15 cellular contexts compared by ENCODE assay signal in genomic region chr22:35489225-35489624, GRCh38. TPM values are rescaled to one million over a fixed set of nuclear protein-coding genes. Genes with fewer than 3 reads are reported as not detected.
A peak's percentile ranks its signal among the peaks of the same experiment; 100 is the strongest.
DNase-seq lines count a peak whose midpoint lies in the region; ATAC-seq, FAIRE-seq and TF ChIP-seq lines count a peak whose summit lies in the region.
"Had no signal": no experiment of that assay in that cellular context is flagged by ENCODE, and none has a peak within 500 bp of the region (broad histone marks: within the 10 kb centered on the region; RNA-seq: fewer than 3 reads in every experiment).

No MANE protein-coding gene starts in this region.

- peaks cover 4% of the 10 kb centered on the region for H3K4me1 ChIP-seq in keratinocyte (ENCODE audit: control insufficient read depth, extremely low read depth, insufficient read depth, low read length)
- H3K4me1 ChIP-seq in left lung, result no peaks in the 10 kb centered on the region

- dilution Hi-C loops in keratinocyte (cut with MboI; ENCODE audit: extremely low pct_ligation_motif_present, low sequenced_read_pairs), result no loop called here

- no peaks in the 10 kb centered on the region for H3K79me2 ChIP-seq in keratinocyte (ENCODE audit: control insufficient read depth, insufficient read depth, low read length)

- no peaks in the 10 kb centered on the region for H4K20me1 ChIP-seq in keratinocyte (ENCODE audit: control insufficient read depth, extremely low read depth, insufficient read depth, low read length)

- TF ChIP-seq CTCF in keratinocyte (optimal IDR thresholded peaks at IDR 0.05 in 1 of 3, IDR thresholded peaks at IDR 0.05 in 1 of 3, conservative IDR thresholded peaks at IDR 0.05 in 1 of 3; ENCODE audit: extremely low read depth in 1 of 3, insufficient read depth in 2 of 3, low read length in 3 of 3) (no peak), left lung (IDR thresholded peaks at IDR 0.05) (no peak)

- H3K27ac Mint-ChIP-seq in activated naive CD4-positive, alpha-beta T cell treated with anti-CD3 and anti-CD28 coated beads, Interleukin-2, amount 50 U/mL, for 72 hours, result no peak overlapping the region
- H3K27ac Mint-ChIP-seq: IgD-negative memory B cell had no signal

- H2AFZ ChIP-seq in keratinocyte (ENCODE audit: control insufficient read depth, low read length), result no peak overlapping the region

- no peaks in the 10 kb centered on the region for H3K9me1 ChIP-seq in keratinocyte (ENCODE audit: control insufficient read depth, extremely low read depth, insufficient read depth, low read length)

- H3K4me2 ChIP-seq in keratinocyte (ENCODE audit: control insufficient read depth, extremely low read depth, insufficient read depth, low read depth, low read length), result no peak overlapping the region

- peak; percentile 46 for FAIRE-seq in keratinocyte (lab: Jason Lieb, UNC)

- no peaks in the 10 kb centered on the region for H3K36me3 Mint-ChIP-seq in activated naive CD4-positive, alpha-beta T cell treated with anti-CD3 and anti-CD28 coated beads, Interleukin-2, amount 50 U/mL, for 72 hours
- H3K36me3 Mint-ChIP-seq: brain had no signal

- H3K27ac ChIP-seq in keratinocyte (ENCODE audit: control insufficient read depth, insufficient read depth, low read length), result no peak overlapping the region
- H3K27ac ChIP-seq in left lung, result no peak overlapping the region

- H3K9me3 Mint-ChIP-seq in activated naive CD4-positive, alpha-beta T cell treated with anti-CD3 and anti-CD28 coated beads, Interleukin-2, amount 50 U/mL, for 72 hours, result no peaks in the 10 kb centered on the region
- H3K9me3 Mint-ChIP-seq: IgD-negative memory B cell had no signal

- DNase-seq in DMS79 treated with DMSO at 0.1 percent for 48 hours (lab: John Stamatoyannopoulos, UW) (peak; percentile 54), NCI-H1436 (lab: John Stamatoyannopoulos, UW) (peak; percentile 77), NCI-H774 (lab: John Stamatoyannopoulos, UW) (peak; percentile 16), keratinocyte (ENCODE audit: low read depth, low spot score) (peak; percentile 7), T-helper 2 cell (no peak), left lung (no peak)
- DNase-seq in activated naive CD4-positive, alpha-beta T cell treated with anti-CD3 and anti-CD28 coated beads, Interleukin-2, amount 50 U/mL, for 72 hours (ENCODE audit: low spot score in 2 of 2), result no peak
- DNase-seq: activated naive CD4-positive, alpha-beta T cell treated with Interleukin-2 at 50 U/mL for 16 hours; AML-193; hypothalamus; left cardiac atrium; NCI-H1048 had no signal

- intact Hi-C loops in left lung (cut with DNase I), result no loop called here

- no peak for ATAC-seq in HG03520 (IDR thresholded peaks at IDR 0.05; ENCODE audit: unreplicated experiment)
- ATAC-seq in activated naive CD4-positive, alpha-beta T cell treated with anti-CD3 and anti-CD28 coated beads, Interleukin-2, amount 50 U/mL, for 72 hours, result no peak
- ATAC-seq in left lung, result no peak

- H3K36me3 ChIP-seq in keratinocyte (ENCODE audit: control insufficient read depth in 2 of 2, extremely low read depth in 1 of 2, insufficient read depth in 2 of 2, low read length in 2 of 2), result no peaks in the 10 kb centered on the region
- H3K36me3 ChIP-seq in left lung, result no peaks in the 10 kb centered on the region

- no peak overlapping the region for H3K4me3 ChIP-seq in keratinocyte (ENCODE audit: control insufficient read depth in 2 of 3, extremely low read depth in 1 of 3, insufficient read depth in 2 of 3, low read depth in 1 of 3, low read length in 3 of 3)
- H3K4me3 ChIP-seq in left lung, result no peak overlapping the region

- H3K9me3 ChIP-seq in keratinocyte (ENCODE audit: control insufficient read depth, low read depth, low read length) (no peaks in the 10 kb centered on the region), left lung (no peaks in the 10 kb centered on the region)

- H3K9ac ChIP-seq in keratinocyte (ENCODE audit: control insufficient read depth, extremely low read depth, insufficient read depth, low read length), result no peak overlapping the region

- H3K27me3 ChIP-seq in keratinocyte (ENCODE audit: control insufficient read depth, extremely low read depth, insufficient read depth, low read length), result peaks cover 17% of the 10 kb centered on the region
- H3K27me3 ChIP-seq in left lung, result no peaks in the 10 kb centered on the region

RNA-seq across cellular contexts. Expression of gene RASD2, which starts 51.4 kb away (rescaled TPM):
- polyA plus RNA-seq in keratinocyte, result 0.01 to 0.03 TPM in 2 of 3 replicates, not detected in the other
- polyA plus RNA-seq in keratinocyte (2011; ENCODE audit: low read depth), result not detected
- polyA plus RNA-seq in keratinocyte (2011; cell fraction: cytosol; rRNA removed), result not detected in 2 replicates
- polyA plus RNA-seq in keratinocyte (2011; cell fraction: nucleus; rRNA removed), result 0.05 TPM in 1 of 2 replicates, not detected in the other
- 0.21 TPM in 1 of 2 replicates, not detected in the other for polyA plus RNA-seq in keratinocyte (2012; ENCODE audit: low replicate concordance)
- polyA minus RNA-seq in keratinocyte, result 0.13 TPM in 1 of 3 replicates, not detected in the others
- not detected for polyA minus RNA-seq in keratinocyte (2011; cell fraction: cytosol; rRNA and poly(A)+ RNA removed)
- polyA minus RNA-seq in keratinocyte (2011; cell fraction: nucleus; rRNA and poly(A)+ RNA removed), result not detected in 2 replicates
- under 1 TPM; 0.08 to 0.46 TPM for total RNA-seq in activated naive CD4-positive, alpha-beta T cell treated with anti-CD3 and anti-CD28 coated beads, Interleukin-2, amount 50 U/mL, for 72 hours
- 1 to 10 TPM; 1.2 to 1.3 TPM for total RNA-seq in left lung
- polyA plus RNA-seq: IgD-negative memory B cell had no signal

Comparison
In these comparisons a context has a peak if more than half of its experiments do, and no peak if none do; other contexts are left out.
1. DNase-seq: peak in DMS79 treated with DMSO at 0.1 percent for 48 hours (single experiment), NCI-H1436 (single experiment), NCI-H774 (single experiment) and keratinocyte (single experiment); none in activated naive CD4-positive, alpha-beta T cell treated with anti-CD3 and anti-CD28 coated beads, Interleukin-2, amount 50 U/mL, for 72 hours (0 of 2), T-helper 2 cell (0 of 5) and left lung (0 of 2).